3 cellular contexts compared by ENCODE assay signal in genomic region chr1:89955311-89955710, GRCh38.
TF ChIP-seq lines count a peak whose summit lies in the region.

No MANE protein-coding gene starts in this region.

TF ChIP-seq in GM23338, 12 proteins besides CTCF, POLR2A, EP300 and RAD21:
- no peak for TF ChIP-seq EZH2 (IDR thresholded peaks at IDR 0.05; ENCODE audit: low read depth, unreplicated experiment)
- TF ChIP-seq ZNF114 (CRISPR knock-in tag; IDR thresholded peaks at IDR 0.05), result no peak
TF ChIP-seq in GM23338: peak in this region for 0.

TF ChIP-seq in IMR-90, 13 proteins besides CTCF, POLR2A, EP300 and RAD21:
- TF ChIP-seq CEBPB (IDR thresholded peaks at IDR 0.05; ENCODE audit: low read depth, low read length), result no peak
- no peak for TF ChIP-seq SMC3 (IDR thresholded peaks at IDR 0.05; ENCODE audit: low read depth, low read length)
- TF ChIP-seq MAFK (IDR thresholded peaks at IDR 0.05; ENCODE audit: low read depth, low read length), result no peak
- TF ChIP-seq USF2 (IDR thresholded peaks at IDR 0.05; ENCODE audit: low read depth, low read length), result no peak
- no peak for TF ChIP-seq BHLHE40 (IDR thresholded peaks at IDR 0.05; ENCODE audit: low read depth, low read length)
- TF ChIP-seq CHD1 (IDR thresholded peaks at IDR 0.05; ENCODE audit: low read depth, low read length), result no peak
- no peak for TF ChIP-seq ELK1 (IDR thresholded peaks at IDR 0.05; ENCODE audit: borderline replicate concordance, low read depth, low read length)
- no peak for TF ChIP-seq RCOR1 (IDR thresholded peaks at IDR 0.05; ENCODE audit: insufficient replicate concordance, low read length)
- TF ChIP-seq MAZ (IDR thresholded peaks at IDR 0.05; ENCODE audit: borderline replicate concordance, low read depth, low read length), result no peak
- no peak for TF ChIP-seq RFX5 (IDR thresholded peaks at IDR 0.05; ENCODE audit: low read depth, low read length)
- no peak for TF ChIP-seq MXI1 (IDR thresholded peaks at IDR 0.05; ENCODE audit: borderline replicate concordance, low read depth, low read length)
- TF ChIP-seq FOS (IDR thresholded peaks at IDR 0.05; ENCODE audit: low read depth, low read length), result no peak
- TF ChIP-seq NFE2L2 (IDR thresholded peaks at IDR 0.05; ENCODE audit: low read depth, low read length), result no peak
TF ChIP-seq in IMR-90: peak in this region for 0.

TF ChIP-seq in H1, 55 proteins besides CTCF, POLR2A, EP300 and RAD21:
- TF ChIP-seq TAF1 (IDR thresholded peaks at IDR 0.05; ENCODE audit: low read depth, low read length) (no peak), GABPA (IDR thresholded peaks at IDR 0.05; ENCODE audit: borderline replicate concordance, insufficient read depth, low read length) (no peak), EGR1 (IDR thresholded peaks at IDR 0.05; ENCODE audit: borderline replicate concordance, low read depth, low read length) (no peak), EZH2 (IDR thresholded peaks at IDR 0.05; ENCODE audit: low read depth, low read length, severe bottlenecking) (no peak), POU5F1 (IDR thresholded peaks at IDR 0.05; ENCODE audit: low read depth, low read length) (no peak), RBBP5 (IDR thresholded peaks at IDR 0.05; ENCODE audit: borderline replicate concordance, low read depth, low read length) (no peak), SP2 (IDR thresholded peaks at IDR 0.05; ENCODE audit: low read length) (no peak), NRF1 (IDR thresholded peaks at IDR 0.05; ENCODE audit: low read depth, low read length) (no peak), KDM5A (IDR thresholded peaks at IDR 0.05; ENCODE audit: low read length) (no peak), CBX5 (IDR thresholded peaks at IDR 0.05; ENCODE audit: low read depth, low read length) (no peak), SAP30 (IDR thresholded peaks at IDR 0.05; ENCODE audit: insufficient read depth, insufficient replicate concordance, low read length) (no peak)
